1 cellular context compared by ENCODE assay signal in genomic region chr6:156718647-156719394, GRCh38.
TF ChIP-seq lines count a peak whose summit lies in the region.

No MANE protein-coding gene starts in this region.

TF ChIP-seq in HCT116, 20 proteins besides CTCF, POLR2A, EP300 and RAD21 (continued from another document):
- TF ChIP-seq SIN3A (IDR thresholded peaks at IDR 0.05; ENCODE audit: low read depth) (no peak), SRF (IDR thresholded peaks at IDR 0.05; ENCODE audit: low read depth) (no peak), POLR2AphosphoS5 (IDR thresholded peaks at IDR 0.05; ENCODE audit: low read depth, low read length) (peak; percentile 45; the same call in 1 of the 2 replicates), ELF1 (IDR thresholded peaks at IDR 0.05; ENCODE audit: borderline replicate concordance, low read depth) (no peak), ZFX (IDR thresholded peaks at IDR 0.05) (no peak)
